In genomic region chr5:36323926-36324781, GRCh38 we compare ENCODE assay signal across 19 cellular contexts. TPM values are rescaled to one million over a fixed set of nuclear protein-coding genes. Genes with fewer than 3 reads are reported as not detected.
"Had no signal": no experiment of that assay in that cellular context is flagged by ENCODE, and none has a peak within 500 bp of the region (broad histone marks: within the 10 kb centered on the region; RNA-seq: fewer than 3 reads in every experiment).

No MANE protein-coding gene starts in this region.

- H3K27me3 ChIP-seq: suprapubic skin had no signal

- H3K36me3 ChIP-seq: prostate gland, suprapubic skin had no signal

- H3K4me3 ChIP-seq: coronary artery, mucosa of descending colon, prostate gland, suprapubic skin had no signal

- ATAC-seq: mucosa of descending colon; natural killer cell; stimulated activated naive CD8-positive, alpha-beta T cell treated with anti-CD3 and anti-CD28 coated beads, Interleukin-15, Interleukin-2, amounts not matched to agents 100 U/mL and 50 U/mL, for 24 hours; T-helper 17 cell; WTC11 had no signal

- H3K27ac ChIP-seq: coronary artery, prostate gland, suprapubic skin had no signal

- FAIRE-seq: frontal cortex had no signal

- H3K9me3 ChIP-seq: mucosa of descending colon, prostate gland, suprapubic skin had no signal

- H3K4me1 ChIP-seq: prostate gland, suprapubic skin had no signal

- DNase-seq: activated CD4-positive, alpha-beta T cell treated with anti-CD3 and anti-CD28 coated beads for 48 hours; activated naive CD4-positive, alpha-beta T cell treated with Interleukin-2 at 50 U/mL for 16 hours; central memory CD4-positive, alpha-beta T cell; effector CD4-positive, alpha-beta T cell; mammary epithelial cell; mucosa of descending colon; natural killer cell; stimulated activated CD4-positive, alpha-beta T cell treated with anti-CD3 and anti-CD28 coated beads, Interleukin-4, amount 100 ng/mL, for 1 hour; stimulated activated CD8-positive, alpha-beta memory T cell treated with anti-CD3 and anti-CD28 coated beads, Interleukin-4, amount 100 ng/mL, for 48 hours; stimulated activated naive CD8-positive, alpha-beta T cell treated with anti-CD3 and anti-CD28 coated beads, Interleukin-15, Interleukin-2, amounts not matched to agents 100 U/mL and 50 U/mL, for 24 hours; T-helper 17 cell had no signal

RNA-seq across cellular contexts. Expression of gene RANBP3L, which starts 22.5 kb away (rescaled TPM):
- total RNA-seq: activated T-helper 1 cell treated with anti-CD3 and anti-CD28 coated beads, Interleukin-12 subunit alpha, Interleukin-12 subunit beta, Interleukin-2, Interleukin-4 antibody, amounts not matched to agents 30 ng/mL and 10 ng/mL and 1 ng/mL, durations not matched to agents 14 hours and 24 hours and 36 hours; fibroblast of lung; kidney epithelial cell; mammary epithelial cell; natural killer cell; T-helper 17 cell; WTC11 had no signal
